Comparison of ENCODE assay signal across 7 cellular contexts in genomic region chr3:158105124-158105709, GRCh38. TPM values are rescaled to one million over a fixed set of nuclear protein-coding genes. Genes with fewer than 3 reads are reported as not detected.
DNase-seq lines count a peak whose midpoint lies in the region; ATAC-seq and TF ChIP-seq lines count a peak whose summit lies in the region.

No MANE protein-coding gene starts in this region.

- no peak for TF ChIP-seq CTCF in GM10266 (IDR thresholded peaks at IDR 0.05; ENCODE audit: control insufficient read depth, insufficient read depth, low read depth, missing control alignments)
- no peak for TF ChIP-seq CTCF in dorsolateral prefrontal cortex (IDR thresholded peaks at IDR 0.05 in 54 of 56, conservative IDR thresholded peaks at IDR 0.05 in 2 of 56; ENCODE audit: low read depth in 1 of 56, partially characterized antibody in 56 of 56)
- TF ChIP-seq CTCF in nephron progenitor cell (IDR thresholded peaks at IDR 0.05), result no peak

- H3K4me1 Mint-ChIP-seq in nephron progenitor cell, result peaks cover 53% of the 10 kb centered on the region

- peaks cover 4% of the 10 kb centered on the region for H3K9me3 Mint-ChIP-seq in nephron progenitor cell

- H3K4me3 Mint-ChIP-seq in nephron progenitor cell, result peak overlapping the region; percentile 85

- peaks cover 3 to 93% (median 84%) of the 10 kb centered on the region in 45 donors for H3K27me3 ChIP-seq in dorsolateral prefrontal cortex

- H3K36me3 Mint-ChIP-seq in nephron progenitor cell (ENCODE audit: low read depth), result no peaks in the 10 kb centered on the region

- H3K27ac Mint-ChIP-seq in nephron progenitor cell, result no peak overlapping the region

- H3K27ac ChIP-seq in dorsolateral prefrontal cortex, result no peak overlapping the region

- H3K27me3 Mint-ChIP-seq in nephron progenitor cell (ENCODE audit: low read depth, poor library complexity), result peaks cover 96% of the 10 kb centered on the region

- H3K4me3 ChIP-seq in dorsolateral prefrontal cortex, result peak overlapping the region in 42 of 59 donors; percentile 10 to 56 (median 28)

- DNase-seq in GM10266 (ENCODE audit: extremely low spot score) (peak; percentile 47), NCI-H69 (lab: John Stamatoyannopoulos, UW) (peak; percentile 73), dorsolateral prefrontal cortex (no peak), nephron progenitor cell (peak; percentile 46), LoVo (ENCODE audit: low spot score) (no peak)

- intact Hi-C loops in dorsolateral prefrontal cortex (cut with DNase I), result no loop called here

- ATAC-seq in HG03354 (IDR thresholded peaks at IDR 0.05; ENCODE audit: poor library complexity, severe bottlenecking, unreplicated experiment), result no peak
- no peak for ATAC-seq in GM19452 (IDR thresholded peaks at IDR 0.05; ENCODE audit: unreplicated experiment)

RNA-seq across cellular contexts. Expression of gene SHOX2, which starts 1.0 kb away (rescaled TPM):
- total RNA-seq in dorsolateral prefrontal cortex, result 1 to 10 TPM in 1 of 120 experiments, under 1 TPM in 29, not detected in 90; 0.13 to 1.0 (median 0.32) TPM

RNA-seq across cellular contexts. Expression of gene RSRC1, which starts 4.7 kb away (rescaled TPM):
- 10 to 100 TPM; 38.1 to 73.7 (median 55.2) TPM for total RNA-seq in dorsolateral prefrontal cortex

Comparison
In these comparisons a context has a peak if more than half of its experiments do, and no peak if none do; other contexts are left out.
1. DNase-seq: peak in GM10266 (single experiment), NCI-H69 (single experiment) and nephron progenitor cell (single experiment); none in dorsolateral prefrontal cortex (0 of 10) and LoVo (single experiment).